In the genomic region with DNA sequence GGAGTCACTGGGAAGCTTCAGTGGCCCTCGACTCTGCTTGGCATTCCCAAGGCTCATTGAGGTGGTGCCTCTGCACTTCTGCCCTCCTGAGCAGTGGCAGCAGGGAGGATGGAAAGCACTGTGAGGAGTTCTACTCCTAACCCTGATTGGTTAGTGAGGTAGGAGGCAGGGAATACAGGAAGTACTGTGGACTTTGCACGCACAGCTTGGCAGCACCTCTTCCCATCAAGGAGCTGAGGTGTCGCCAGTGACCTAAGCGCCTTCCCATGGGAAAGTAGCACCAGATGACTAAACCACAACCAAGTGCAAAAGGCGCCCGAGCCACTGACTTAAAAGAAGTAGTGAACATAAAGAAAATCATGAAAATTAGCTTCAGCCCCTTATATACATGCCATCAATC, we compare ENCODE assay signal across 21 cellular contexts.
"Had no signal": no experiment of that assay in that cellular context is flagged by ENCODE, and none has a peak within 500 bp of the region (broad histone marks: within the 10 kb centered on the region; RNA-seq: fewer than 3 reads in every experiment).

No MANE protein-coding gene starts in this region.

- H3K36me3 Mint-ChIP-seq: T-cell had no signal

- H3K9me3 ChIP-seq: ascending aorta, heart left ventricle, neutrophil, spleen had no signal

- H3K4me3 Mint-ChIP-seq: activated CD4-positive, alpha-beta T cell treated with anti-CD3 and anti-CD28 coated beads for 36 hours; activated CD8-positive, alpha-beta T cell treated with anti-CD3 and anti-CD28 coated beads for 36 hours; activated naive CD8-positive, alpha-beta T cell treated with anti-CD3 and anti-CD28 coated beads, Interleukin-2, amount 50 U/mL, for 24 hours; mesothelial cell of epicardium; naive B cell; T-cell had no signal

- H3K36me3 ChIP-seq: ascending aorta, heart left ventricle, neutrophil, spleen had no signal

- H3K4me1 Mint-ChIP-seq: activated CD4-positive, alpha-beta T cell treated with anti-CD3 and anti-CD28 coated beads for 36 hours; activated naive CD8-positive, alpha-beta T cell treated with anti-CD3 and anti-CD28 coated beads, Interleukin-2, amount 50 U/mL, for 24 hours; naive B cell; T-cell had no signal

- DNase-seq: activated CD4-positive, alpha-beta T cell treated with anti-CD3 and anti-CD28 coated beads for 36 hours; activated CD8-positive, alpha-beta memory T cell treated with anti-CD3 and anti-CD28 coated beads, Interleukin-2, amount 50 U/mL, for 4 hours; activated CD8-positive, alpha-beta T cell treated with anti-CD3 and anti-CD28 coated beads for 36 hours; activated naive CD4-positive, alpha-beta T cell treated with Interleukin-2 at 50 U/mL for 16 hours; activated naive CD8-positive, alpha-beta T cell treated with anti-CD3 and anti-CD28 coated beads, Interleukin-2, amount 50 U/mL, for 24 hours; foreskin keratinocyte; heart left ventricle; islet precursor cell; left ventricle myocardium superior; naive B cell; posterior cingulate gyrus; right cardiac atrium; spleen; stimulated activated CD4-positive, alpha-beta T cell treated with anti-CD3 and anti-CD28 coated beads, Interleukin-2, amount 100 ng/mL, for 24 hours; stimulated activated naive CD4-positive, alpha-beta T cell treated with Interleukin-2 at 50 U/mL for 16 hours; T-cell; T1000 had no signal

- H3K4me3 ChIP-seq: ascending aorta, heart left ventricle, spleen had no signal

- ATAC-seq: activated CD4-positive, alpha-beta T cell treated with anti-CD3 and anti-CD28 coated beads for 36 hours; activated CD8-positive, alpha-beta T cell treated with anti-CD3 and anti-CD28 coated beads for 36 hours; activated naive CD8-positive, alpha-beta T cell treated with anti-CD3 and anti-CD28 coated beads, Interleukin-2, amount 50 U/mL, for 24 hours; foreskin keratinocyte; heart left ventricle; left ventricle myocardium superior; right cardiac atrium; T-cell had no signal

- H3K27me3 ChIP-seq: foreskin keratinocyte had no signal

- H3K27ac Mint-ChIP-seq: activated CD4-positive, alpha-beta T cell treated with anti-CD3 and anti-CD28 coated beads for 36 hours; activated CD8-positive, alpha-beta T cell treated with anti-CD3 and anti-CD28 coated beads for 36 hours; activated naive CD8-positive, alpha-beta T cell treated with anti-CD3 and anti-CD28 coated beads, Interleukin-2, amount 50 U/mL, for 24 hours; mesothelial cell of epicardium; T-cell had no signal

- H3K9me3 Mint-ChIP-seq: activated CD8-positive, alpha-beta T cell treated with anti-CD3 and anti-CD28 coated beads for 36 hours; T-cell had no signal

- H3K27ac ChIP-seq: ascending aorta, foreskin keratinocyte, heart left ventricle, neutrophil, spleen, VCaP had no signal
